ENCODE assay signal across 8 cellular contexts in the genomic region with DNA sequence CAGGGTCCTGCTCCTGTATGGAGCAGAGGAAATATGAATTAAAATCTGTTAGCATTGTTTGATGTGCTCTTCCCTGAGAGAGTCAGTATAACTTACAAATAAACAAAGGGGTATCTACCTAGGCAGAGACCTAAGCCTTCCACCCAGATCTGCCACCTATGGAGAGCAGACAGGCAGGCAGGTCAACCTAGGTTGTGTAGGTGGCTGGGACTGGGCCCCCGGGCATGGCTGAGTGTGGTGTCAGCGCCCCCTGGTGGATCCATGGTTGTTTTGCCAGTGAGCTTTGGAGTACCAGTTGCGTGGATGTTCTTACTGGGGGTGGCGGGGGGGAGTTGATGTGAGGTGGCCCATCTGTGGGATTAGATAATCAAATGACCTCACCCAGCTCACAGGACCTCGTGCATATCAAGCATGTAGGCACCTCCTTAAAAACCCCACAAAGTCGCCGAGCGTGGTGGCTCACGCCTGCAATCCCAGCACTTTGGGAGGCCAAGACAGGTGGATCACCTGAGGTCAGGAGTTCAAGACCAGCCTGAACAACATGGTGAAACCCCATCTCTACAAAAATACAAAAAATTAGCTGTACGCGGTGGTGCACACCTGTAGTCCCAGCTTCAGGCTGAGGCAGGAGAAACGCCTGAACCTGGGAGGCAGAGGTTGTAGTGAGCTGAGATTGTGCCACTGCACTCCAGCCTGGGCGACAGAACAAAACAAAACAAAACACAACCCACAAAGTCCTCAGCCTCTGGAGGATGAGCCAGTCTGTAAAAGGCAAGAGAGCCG. TPM values are rescaled to one million over a fixed set of nuclear protein-coding genes. Genes with fewer than 3 reads are reported as not detected.
A peak's percentile ranks its signal among the peaks of the same experiment; 100 is the strongest.
DNase-seq lines count a peak whose midpoint lies in the region; ATAC-seq and TF ChIP-seq lines count a peak whose summit lies in the region.

No MANE protein-coding gene starts in this region.

- H3K27me3 Mint-ChIP-seq in activated T-cell treated with anti-CD3 and anti-CD28 coated beads, Interleukin-2, amount 50 U/mL, for 72 hours (ENCODE audit: low read depth), result no peaks in the 10 kb centered on the region

- no peak for TF ChIP-seq EP300 in neural cell (conservative IDR thresholded peaks at IDR 0.05; ENCODE audit: poor library complexity, severe bottlenecking)
- TF ChIP-seq EP300 in stomach (IDR thresholded peaks at IDR 0.05), result no peak

- ATAC-seq in GM21423 (IDR thresholded peaks at IDR 0.05; ENCODE audit: unreplicated experiment), result peak; percentile 75
- peak; percentile 99 for ATAC-seq in activated T-cell treated with anti-CD3 and anti-CD28 coated beads, Interleukin-2, amount 50 U/mL, for 72 hours (replicated peaks in 1 of 2)

- peak; percentile 84 for TF ChIP-seq CTCF in fibroblast of mammary gland (conservative IDR thresholded peaks at IDR 0.05; ENCODE audit: control insufficient read depth, insufficient read depth, low read depth, low read length)
- TF ChIP-seq CTCF in neural cell (IDR thresholded peaks at IDR 0.05; ENCODE audit: poor library complexity, severe bottlenecking), result peak; percentile 77
- TF ChIP-seq CTCF in stomach (IDR thresholded peaks at IDR 0.05), result peak in 5 of 7 experiments; percentile 81 to 90 (median 89)

- peaks cover 0 to 23% (median 3%) of the 10 kb centered on the region in 4 donors for H3K4me1 ChIP-seq in stomach

- H3K27ac ChIP-seq in neural cell (ENCODE audit: low read length) (no peak overlapping the region), stomach (peak overlapping the region in 2 of 5 donors; percentile 22 to 24)

- H3K36me3 ChIP-seq in neural cell (ENCODE audit: insufficient read depth, low read length) (no peaks in the 10 kb centered on the region), stomach (peaks cover 0 to 43% (median 35%) of the 10 kb centered on the region in 4 donors)

- no peaks in the 10 kb centered on the region for H3K27me3 ChIP-seq in neural cell (ENCODE audit: insufficient read depth, low read depth, low read length)
- H3K27me3 ChIP-seq in stomach, result no peaks in the 10 kb centered on the region

- H3K9me2 ChIP-seq in neural cell (ENCODE audit: insufficient read depth, low read length), result no peaks in the 10 kb centered on the region

- H3K27ac Mint-ChIP-seq in activated T-cell treated with anti-CD3 and anti-CD28 coated beads, Interleukin-2, amount 50 U/mL, for 72 hours, result peak overlapping the region; percentile 75

- intact Hi-C loops in stomach (cut with DNase I; ENCODE audit: low total_unique reads), result loop anchor here (5.0 kb wide), 1 partner anchor 158 kb away; a partner anchor contains a TSS

- no peak overlapping the region for H2AFZ ChIP-seq in neural cell (ENCODE audit: low read depth, low read length)

- H3K9me3 ChIP-seq in neural cell (ENCODE audit: low read length), result no peaks in the 10 kb centered on the region
- no peaks in the 10 kb centered on the region for H3K9me3 ChIP-seq in stomach

- no peaks in the 10 kb centered on the region for H3K79me2 ChIP-seq in neural cell (replicated peaks; ENCODE audit: insufficient read depth, low read length)

- no peaks in the 10 kb centered on the region for H4K20me1 ChIP-seq in neural cell (ENCODE audit: insufficient read depth)

- H3K4me3 Mint-ChIP-seq in activated T-cell treated with anti-CD3 and anti-CD28 coated beads, Interleukin-2, amount 50 U/mL, for 72 hours, result no peak overlapping the region

- H3K4me3 ChIP-seq in fibroblast of mammary gland (ENCODE audit: control insufficient read depth, low read depth, low read length), result no peak overlapping the region
- no peak overlapping the region for H3K4me3 ChIP-seq in neural cell (ENCODE audit: low read length)
- H3K4me3 ChIP-seq in stomach, result no peak overlapping the region

- no peaks in the 10 kb centered on the region for H3F3A ChIP-seq in neural cell (ENCODE audit: insufficient read depth, low read length, poor library complexity, severe bottlenecking)

- peak; percentile 77 for TF ChIP-seq RAD21 in neural cell (conservative IDR thresholded peaks at IDR 0.05)

- H3K9me3 Mint-ChIP-seq in activated T-cell treated with anti-CD3 and anti-CD28 coated beads, Interleukin-2, amount 50 U/mL, for 72 hours, result no peaks in the 10 kb centered on the region

- peaks cover 6 to 14% of the 10 kb centered on the region in 2 donors for H3K36me3 Mint-ChIP-seq in activated T-cell treated with anti-CD3 and anti-CD28 coated beads, Interleukin-2, amount 50 U/mL, for 72 hours (ENCODE audit: insufficient read depth in 2 of 2)

- no peak overlapping the region for H3K4me2 ChIP-seq in neural cell (ENCODE audit: low read length)

- WGBS in stomach, 5 donors, result 61 to 78% (median 66%) methylated on average over 11 to 14 of the region's 14 CpGs

- H3K9ac ChIP-seq in neural cell (ENCODE audit: low read length), result no peak overlapping the region

- DNase-seq in CD1c-positive myeloid dendritic cell (ENCODE audit: extremely low spot score) (peak; percentile 85), LHCN-M2 (ENCODE audit: low read depth) (peak; percentile 41), RKO (ENCODE audit: low spot score) (peak; percentile 69), fibroblast of mammary gland (ENCODE audit: low read depth) (peak; percentile 60), stomach (peak; percentile 90)
- DNase-seq in activated T-cell treated with anti-CD3 and anti-CD28 coated beads, Interleukin-2, amount 50 U/mL, for 72 hours, result peak; percentile 88 to 93

- peaks cover 17% of the 10 kb centered on the region for H3K4me1 Mint-ChIP-seq in activated T-cell treated with anti-CD3 and anti-CD28 coated beads, Interleukin-2, amount 50 U/mL, for 72 hours (ENCODE audit: low read depth)

- no peak for TF ChIP-seq POLR2A in stomach (IDR thresholded peaks at IDR 0.05)

TF ChIP-seq in neural cell, 6 proteins besides CTCF, POLR2A, EP300 and RAD21:
- TF ChIP-seq POLR2AphosphoS5 (IDR thresholded peaks at IDR 0.05), result no peak
- peak; percentile 80 for TF ChIP-seq SMC3 (conservative IDR thresholded peaks at IDR 0.05; ENCODE audit: poor library complexity)
TF ChIP-seq in neural cell: peak in this region for 1.

RNA-seq across cellular contexts. Expression of a gene that starts 17.6 kb away (rescaled TPM):
- total RNA-seq in LHCN-M2 (2014; rRNA removed), result 18.3 and 20.1 TPM in 2 replicates
- 11.2 TPM for polyA plus RNA-seq in LHCN-M2 (2012)
- total RNA-seq in activated T-cell treated with anti-CD3 and anti-CD28 coated beads, Interleukin-2, amount 50 U/mL, for 72 hours, result 10 to 100 TPM; 21.4 to 22.4 TPM
- 22.4 and 22.8 TPM in 2 replicates for polyA plus RNA-seq in neural cell
- 16.3 and 21.1 TPM in 2 replicates for polyA minus RNA-seq in neural cell
- 10 to 100 TPM in 4 of 5 donors, under 1 TPM in 1; 0.45 to 27.5 (median 15.2) TPM for total RNA-seq in stomach
- 1 to 10 TPM; 4.3 to 9.5 (median 5.0) TPM for polyA plus RNA-seq in stomach

RNA-seq across cellular contexts. Expression of a gene that starts 17.7 kb away (rescaled TPM):
- total RNA-seq in LHCN-M2 (2014; rRNA removed) (10.5 and 13.4 TPM in 2 replicates), stomach (1 to 10 TPM in 3 of 5 donors, not detected in 2; 4.6 to 8.9 (median 7.3) TPM)
- polyA plus RNA-seq in LHCN-M2 (2012), result 6.5 TPM
- 10 to 100 TPM; 12.6 to 13.4 TPM for total RNA-seq in activated T-cell treated with anti-CD3 and anti-CD28 coated beads, Interleukin-2, amount 50 U/mL, for 72 hours
- polyA plus RNA-seq in neural cell (13.9 and 18.0 TPM in 2 replicates), stomach (1 to 10 TPM; 6.3 to 9.7 (median 7.3) TPM)
- polyA minus RNA-seq in neural cell, result 20.6 and 22.9 TPM in 2 replicates

RNA-seq across cellular contexts. Expression of a gene that starts 25.0 kb away (rescaled TPM):
- total RNA-seq in LHCN-M2 (2014; rRNA removed) (not detected in 2 replicates), stomach (not detected)
- polyA plus RNA-seq in LHCN-M2 (2012), result not detected
- not detected for total RNA-seq in activated T-cell treated with anti-CD3 and anti-CD28 coated beads, Interleukin-2, amount 50 U/mL, for 72 hours
- polyA plus RNA-seq in neural cell (not detected in 2 replicates), stomach (not detected)
- polyA minus RNA-seq in neural cell, result not detected in 2 replicates

RNA-seq across cellular contexts. Expression of a gene that starts 41.4 kb away (rescaled TPM):
- total RNA-seq in LHCN-M2 (2014; rRNA removed) (not detected in 2 replicates), stomach (1 to 10 TPM in 3 of 5 donors, not detected in 2; 2.4 to 5.2 (median 3.1) TPM)
- polyA plus RNA-seq in LHCN-M2 (2012), result not detected
- 10 to 100 TPM; 11.4 to 11.6 TPM for total RNA-seq in activated T-cell treated with anti-CD3 and anti-CD28 coated beads, Interleukin-2, amount 50 U/mL, for 72 hours
- polyA plus RNA-seq in neural cell (not detected in 2 replicates), stomach (under 1 TPM; 0.61 to 0.95 (median 0.75) TPM)
- not detected in 2 replicates for polyA minus RNA-seq in neural cell

RNA-seq across cellular contexts. Expression of a gene that starts 44.5 kb away (rescaled TPM):
- total RNA-seq in LHCN-M2 (2014; rRNA removed) (22.3 and 26.5 TPM in 2 replicates), stomach (100 to 1,000 TPM in 2 of 5 donors, 10 to 100 TPM in 3; 20.1 to 385 (median 23.9) TPM)
- 7.4 TPM for polyA plus RNA-seq in LHCN-M2 (2012)
- 10 to 100 TPM; 79.7 to 82.5 TPM for total RNA-seq in activated T-cell treated with anti-CD3 and anti-CD28 coated beads, Interleukin-2, amount 50 U/mL, for 72 hours
- polyA plus RNA-seq in neural cell (5.6 and 6.2 TPM in 2 replicates), stomach (1 to 10 TPM; 5.5 to 5.8 (median 5.6) TPM)
- 33.1 and 35.8 TPM in 2 replicates for polyA minus RNA-seq in neural cell
